ENCODE assay signal across 21 cellular contexts in genomic region chr3:175179055-175179454, GRCh38.
DNase-seq lines count a peak whose midpoint lies in the region; ATAC-seq and TF ChIP-seq lines count a peak whose summit lies in the region.
"Had no signal": no experiment of that assay in that cellular context is flagged by ENCODE, and none has a peak within 500 bp of the region (broad histone marks: within the 10 kb centered on the region; RNA-seq: fewer than 3 reads in every experiment).

No MANE protein-coding gene starts in this region.

- DNase-seq in Calu3 (no peak), LoVo (ENCODE audit: low spot score) (peak; percentile 2), SHP77 (lab: John Stamatoyannopoulos, UW) (peak; percentile 17 to 40), left colon (no peak), NCI-H526 (lab: John Stamatoyannopoulos, UW) (no peak), hepatic stellate cell (ENCODE audit: low spot score) (no peak)
- DNase-seq: activated CD8-positive, alpha-beta T cell treated with anti-CD3 and anti-CD28 coated beads for 36 hours; activated naive CD4-positive, alpha-beta T cell treated with anti-CD3 and anti-CD28 coated beads, Interleukin-2, amount 50 U/mL, for 16 hours; activated T-cell treated with anti-CD3 and anti-CD28 coated beads, Interleukin-2, amount 50 U/mL, for 4 hours; endodermal cell; glutamatergic neuron; MM.1S; NCI-H1694 treated with DMSO at 0.1 percent for 48 hours; NCI-H446 treated with DMSO at 0.1 percent for 48 hours; occipital lobe; T-helper 2 cell; WERI-Rb-1 had no signal

- no peaks in the 10 kb centered on the region for H3K36me3 Mint-ChIP-seq in Calu3 (ENCODE audit: insufficient read depth, unreplicated experiment)
- H3K36me3 Mint-ChIP-seq: stimulated activated memory B cell treated with anti-CD40 and anti-IgM and Interleukin-4, amounts not matched to agents 10 μg/mL and 1 μg/mL and 100 μg/mL, for 72 hours had no signal

- no peaks in the 10 kb centered on the region for H3K27me3 Mint-ChIP-seq in Calu3 (ENCODE audit: unreplicated experiment)
- H3K27me3 Mint-ChIP-seq: activated CD8-positive, alpha-beta T cell treated with anti-CD3 and anti-CD28 coated beads for 36 hours; stimulated activated memory B cell treated with anti-CD40 and anti-IgM and Interleukin-4, amounts not matched to agents 10 μg/mL and 1 μg/mL and 100 μg/mL, for 72 hours had no signal

- H3K9me3 Mint-ChIP-seq in Calu3 (ENCODE audit: low read depth, unreplicated experiment), result no peaks in the 10 kb centered on the region
- H3K9me3 Mint-ChIP-seq: activated CD8-positive, alpha-beta T cell treated with anti-CD3 and anti-CD28 coated beads for 36 hours; endodermal cell; GM23338 had no signal

- no peak overlapping the region for H3K4me3 Mint-ChIP-seq in Calu3 (ENCODE audit: low read depth, unreplicated experiment)
- H3K4me3 Mint-ChIP-seq: activated CD8-positive, alpha-beta T cell treated with anti-CD3 and anti-CD28 coated beads for 36 hours; activated T-cell treated with anti-CD3 and anti-CD28 coated beads, Interleukin-2, amount 50 U/mL, for 4 hours; endodermal cell; GM23338; stimulated activated memory B cell treated with anti-CD40 and anti-IgM and Interleukin-4, amounts not matched to agents 10 μg/mL and 1 μg/mL and 100 μg/mL, for 72 hours had no signal

- peaks cover 14% of the 10 kb centered on the region for H3K4me1 Mint-ChIP-seq in Calu3 (ENCODE audit: low read depth, unreplicated experiment)
- H3K4me1 Mint-ChIP-seq: stimulated activated memory B cell treated with anti-CD40 and anti-IgM and Interleukin-4, amounts not matched to agents 10 μg/mL and 1 μg/mL and 100 μg/mL, for 72 hours had no signal

- BruUV-seq in Calu3 (replicated peaks; lab: Mats Ljungman, UMichigan), result no TSS peak

- no peak for TF ChIP-seq CTCF in Calu3 (IDR thresholded peaks at IDR 0.05; ENCODE audit: unreplicated experiment)

- peak overlapping the region; percentile 74 for H3K27ac Mint-ChIP-seq in Calu3 (ENCODE audit: unreplicated experiment)
- H3K27ac Mint-ChIP-seq: activated CD8-positive, alpha-beta T cell treated with anti-CD3 and anti-CD28 coated beads for 36 hours; endodermal cell; GM23338; stimulated activated memory B cell treated with anti-CD40 and anti-IgM and Interleukin-4, amounts not matched to agents 10 μg/mL and 1 μg/mL and 100 μg/mL, for 72 hours had no signal

- peak; percentile 33 for ATAC-seq in left colon
- no peak for ATAC-seq in HG02981 (IDR thresholded peaks at IDR 0.05; ENCODE audit: unreplicated experiment)
- no peak for ATAC-seq in HG02588 (IDR thresholded peaks at IDR 0.05; ENCODE audit: unreplicated experiment)
- ATAC-seq: activated CD8-positive, alpha-beta T cell treated with anti-CD3 and anti-CD28 coated beads for 36 hours; activated T-cell treated with anti-CD3 and anti-CD28 coated beads, Interleukin-2, amount 50 U/mL, for 4 hours; GM23338; stimulated activated memory B cell treated with anti-CD40 and anti-IgM and Interleukin-4, amounts not matched to agents 10 μg/mL and 1 μg/mL and 100 μg/mL, for 72 hours had no signal

- CTCF ChIA-PET in Calu3 (lab: Charles Lee), result interaction anchor here (0.9 to 1.0 kb wide), 2 partner anchors 13 to 88 kb away, joined by 3 read pairs; no protein-coding TSS in a partner anchor

- intact Hi-C loops in Calu3 (cut with micrococcal nuclease; ENCODE audit: unreplicated experiment), result no loop called here
- intact Hi-C loops in left colon (cut with DNase I, micrococcal nuclease), result no loop called here

Comparison
In these comparisons a context has a peak if more than half of its experiments do, and no peak if none do; other contexts are left out.
1. DNase-seq: peak in LoVo (single experiment) and SHP77 (2 of 2); none in Calu3 (single experiment), left colon (0 of 2), NCI-H526 (0 of 2) and hepatic stellate cell (single experiment).